Comparison of ENCODE assay signal across 2 cellular contexts in the genomic region with DNA sequence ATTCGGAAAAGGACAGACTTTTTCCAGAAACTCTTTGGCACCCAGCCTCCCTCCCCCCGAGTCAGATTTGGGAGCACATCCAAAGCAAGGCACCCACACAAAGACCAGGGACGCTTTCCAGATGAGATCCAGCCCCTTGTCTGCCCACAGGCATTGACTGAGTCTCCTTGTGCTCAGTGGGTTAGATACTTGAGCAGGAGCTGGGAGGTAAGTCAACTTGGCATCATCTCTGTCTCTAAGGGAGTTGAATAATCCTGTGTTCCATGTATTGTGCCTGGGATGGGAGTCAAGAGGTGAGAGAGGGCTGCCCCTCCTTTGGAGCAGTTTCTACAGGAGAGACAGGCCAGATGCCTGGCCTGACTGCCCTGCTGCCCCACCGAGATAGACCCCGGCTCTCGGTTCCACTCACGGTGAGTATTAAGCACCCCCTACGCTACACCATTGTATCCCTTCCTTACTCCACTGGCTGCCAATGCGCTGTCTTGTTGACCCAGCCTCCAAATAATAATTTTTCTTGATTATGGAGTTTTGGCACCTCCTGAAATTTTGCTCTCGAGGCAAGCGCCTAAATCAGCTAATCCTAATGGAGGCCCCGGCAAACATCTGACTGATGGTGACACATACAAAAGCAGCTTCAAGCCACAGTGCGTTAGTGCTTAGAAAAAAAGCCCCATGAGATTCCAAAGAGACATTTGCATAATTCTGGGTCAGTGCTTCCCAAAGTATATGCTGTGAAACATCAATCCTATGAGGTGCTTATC.
TF ChIP-seq lines count a peak whose summit lies in the region.

No MANE protein-coding gene starts in this region.

TF ChIP-seq in SK-N-SH, 30 proteins besides CTCF, POLR2A, EP300 and RAD21:
- no peak for TF ChIP-seq NRF1 (IDR thresholded peaks at IDR 0.05; ENCODE audit: low read depth, low read length)
- TF ChIP-seq, protein P1, sequence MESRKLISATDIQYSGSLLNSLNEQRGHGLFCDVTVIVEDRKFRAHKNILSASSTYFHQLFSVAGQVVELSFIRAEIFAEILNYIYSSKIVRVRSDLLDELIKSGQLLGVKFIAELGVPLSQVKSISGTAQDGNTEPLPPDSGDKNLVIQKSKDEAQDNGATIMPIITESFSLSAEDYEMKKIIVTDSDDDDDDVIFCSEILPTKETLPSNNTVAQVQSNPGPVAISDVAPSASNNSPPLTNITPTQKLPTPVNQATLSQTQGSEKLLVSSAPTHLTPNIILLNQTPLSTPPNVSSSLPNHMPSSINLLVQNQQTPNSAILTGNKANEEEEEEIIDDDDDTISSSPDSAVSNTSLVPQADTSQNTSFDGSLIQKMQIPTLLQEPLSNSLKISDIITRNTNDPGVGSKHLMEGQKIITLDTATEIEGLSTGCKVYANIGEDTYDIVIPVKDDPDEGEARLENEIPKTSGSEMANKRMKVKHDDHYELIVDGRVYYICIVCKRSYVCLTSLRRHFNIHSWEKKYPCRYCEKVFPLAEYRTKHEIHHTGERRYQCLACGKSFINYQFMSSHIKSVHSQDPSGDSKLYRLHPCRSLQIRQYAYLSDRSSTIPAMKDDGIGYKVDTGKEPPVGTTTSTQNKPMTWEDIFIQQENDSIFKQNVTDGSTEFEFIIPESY (IDR thresholded peaks at IDR 0.05; ENCODE audit: borderline replicate concordance, low read depth): no peak
- TF ChIP-seq IRF3 (IDR thresholded peaks at IDR 0.05; ENCODE audit: low read depth, low read length): no peak
- TF ChIP-seq RFX5 (IDR thresholded peaks at IDR 0.05; ENCODE audit: low read length): no peak
- no peak for TF ChIP-seq CHD2 (IDR thresholded peaks at IDR 0.05; ENCODE audit: low read length, partially characterized antibody)
- TF ChIP-seq NFIC (IDR thresholded peaks at IDR 0.05; ENCODE audit: borderline replicate concordance): no peak
- TF ChIP-seq TCF12 (IDR thresholded peaks at IDR 0.05): peak; percentile 27; the same call in 1 of the 2 replicates

TF ChIP-seq in SK-N-SH treated with all-trans-retinoic acid at 6 μM for 48 hours, 23 proteins besides CTCF, POLR2A, EP300 and RAD21:
- TF ChIP-seq ZNF565 (CRISPR knock-in tag; conservative IDR thresholded peaks at IDR 0.05; ENCODE audit: low read depth): no peak
- TF ChIP-seq ESRRG (CRISPR knock-in tag; IDR thresholded peaks at IDR 0.05): no peak
- no peak for TF ChIP-seq TOX (CRISPR knock-in tag; IDR thresholded peaks at IDR 0.05; ENCODE audit: borderline replicate concordance)
- no peak for TF ChIP-seq ZNF8 (CRISPR knock-in tag; IDR thresholded peaks at IDR 0.05)
- TF ChIP-seq, protein P2, sequence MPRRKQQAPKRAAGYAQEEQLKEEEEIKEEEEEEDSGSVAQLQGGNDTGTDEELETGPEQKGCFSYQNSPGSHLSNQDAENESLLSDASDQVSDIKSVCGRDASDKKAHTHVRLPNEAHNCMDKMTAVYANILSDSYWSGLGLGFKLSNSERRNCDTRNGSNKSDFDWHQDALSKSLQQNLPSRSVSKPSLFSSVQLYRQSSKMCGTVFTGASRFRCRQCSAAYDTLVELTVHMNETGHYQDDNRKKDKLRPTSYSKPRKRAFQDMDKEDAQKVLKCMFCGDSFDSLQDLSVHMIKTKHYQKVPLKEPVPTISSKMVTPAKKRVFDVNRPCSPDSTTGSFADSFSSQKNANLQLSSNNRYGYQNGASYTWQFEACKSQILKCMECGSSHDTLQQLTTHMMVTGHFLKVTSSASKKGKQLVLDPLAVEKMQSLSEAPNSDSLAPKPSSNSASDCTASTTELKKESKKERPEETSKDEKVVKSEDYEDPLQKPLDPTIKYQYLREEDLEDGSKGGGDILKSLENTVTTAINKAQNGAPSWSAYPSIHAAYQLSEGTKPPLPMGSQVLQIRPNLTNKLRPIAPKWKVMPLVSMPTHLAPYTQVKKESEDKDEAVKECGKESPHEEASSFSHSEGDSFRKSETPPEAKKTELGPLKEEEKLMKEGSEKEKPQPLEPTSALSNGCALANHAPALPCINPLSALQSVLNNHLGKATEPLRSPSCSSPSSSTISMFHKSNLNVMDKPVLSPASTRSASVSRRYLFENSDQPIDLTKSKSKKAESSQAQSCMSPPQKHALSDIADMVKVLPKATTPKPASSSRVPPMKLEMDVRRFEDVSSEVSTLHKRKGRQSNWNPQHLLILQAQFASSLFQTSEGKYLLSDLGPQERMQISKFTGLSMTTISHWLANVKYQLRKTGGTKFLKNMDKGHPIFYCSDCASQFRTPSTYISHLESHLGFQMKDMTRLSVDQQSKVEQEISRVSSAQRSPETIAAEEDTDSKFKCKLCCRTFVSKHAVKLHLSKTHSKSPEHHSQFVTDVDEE (CRISPR knock-in tag; IDR thresholded peaks at IDR 0.05): no peak
- no peak for TF ChIP-seq RARB (CRISPR knock-in tag; IDR thresholded peaks at IDR 0.05)
- no peak for TF ChIP-seq SNAI2 (CRISPR knock-in tag; IDR thresholded peaks at IDR 0.05)
- no peak for TF ChIP-seq OSR1 (CRISPR knock-in tag; IDR thresholded peaks at IDR 0.05)
- TF ChIP-seq ZC3H10 (CRISPR knock-in tag; IDR thresholded peaks at IDR 0.05): no peak
- no peak for TF ChIP-seq CSDC2 (CRISPR knock-in tag; IDR thresholded peaks at IDR 0.05)
